In genomic region chr14:103135333-103136075, GRCh38 we compare ENCODE assay signal across 1 cellular context.
TF ChIP-seq lines count a peak whose summit lies in the region.

No MANE protein-coding gene starts in this region.

TF ChIP-seq in IMR-90, 13 proteins besides CTCF, POLR2A, EP300 and RAD21 (continued from another document):
- TF ChIP-seq ELK1 (IDR thresholded peaks at IDR 0.05; ENCODE audit: borderline replicate concordance, low read depth, low read length) (no peak), NFE2L2 (IDR thresholded peaks at IDR 0.05; ENCODE audit: low read depth, low read length) (no peak)
